In the genomic region with DNA sequence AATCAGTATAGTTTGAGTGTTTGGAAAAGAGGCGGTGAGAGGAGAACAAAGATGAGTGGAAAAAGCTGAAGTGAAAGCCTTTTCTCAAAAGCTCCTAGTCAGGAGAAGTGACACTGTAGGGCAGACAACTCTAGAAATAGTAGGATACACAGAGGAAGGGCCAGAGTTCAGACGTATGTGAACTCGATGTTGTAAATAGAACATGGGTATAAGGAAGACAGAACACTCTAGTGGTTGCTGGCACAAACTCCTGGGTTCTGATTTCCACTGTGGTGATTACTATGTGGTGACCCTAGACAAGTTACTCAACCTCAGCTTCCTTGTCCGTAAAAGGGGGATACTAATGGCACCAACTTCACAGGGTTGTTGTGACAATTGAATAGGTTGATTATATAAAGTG, we compare ENCODE assay signal across 18 cellular contexts. TPM values are rescaled to one million over a fixed set of nuclear protein-coding genes. Genes with fewer than 3 reads are reported as not detected.
"Had no signal": no experiment of that assay in that cellular context is flagged by ENCODE, and none has a peak within 500 bp of the region (broad histone marks: within the 10 kb centered on the region; RNA-seq: fewer than 3 reads in every experiment).

No MANE protein-coding gene starts in this region.

- H3K4me1 ChIP-seq: breast epithelium, uterus had no signal

- H3K36me3 Mint-ChIP-seq: activated naive CD8-positive, alpha-beta T cell treated with anti-CD3 and anti-CD28 coated beads for 36 hours had no signal

- H3K36me3 ChIP-seq: breast epithelium, ovary, uterus had no signal

- H3K27ac ChIP-seq: breast epithelium, ovary, skin epidermis, uterus had no signal

- H3K9me3 ChIP-seq: breast epithelium, ovary, uterus had no signal

- ATAC-seq: activated CD4-positive, CD25-positive, alpha-beta regulatory T cell treated with anti-CD3 and anti-CD28 coated beads, Interleukin-2, amount 50 U/mL, for 24 hours; activated T-cell treated with anti-CD3 and anti-CD28 coated beads, Interleukin-2, amount 50 U/mL, for 4 hours; esophagus mucosa had no signal

- H3K4me3 ChIP-seq: breast epithelium, ovary, skin epidermis, uterus had no signal

- DNase-seq: activated CD4-positive, alpha-beta T cell treated with anti-CD3 and anti-CD28 coated beads, Interleukin-2, amount 50 U/mL, for 48 hours; activated gamma-delta T cell treated with Interleukin-2 at 50 U/mL for 16 hours; activated naive CD8-positive, alpha-beta T cell treated with anti-CD3 and anti-CD28 coated beads for 36 hours; activated T-cell treated with anti-CD3 and anti-CD28 coated beads, Interleukin-2, amount 50 U/mL, for 4 hours; left colon; mammary epithelial cell; ovary; retina; uterus had no signal

- H3K27me3 ChIP-seq: breast epithelium, dorsolateral prefrontal cortex, ovary, uterus had no signal

- H3K4me3 Mint-ChIP-seq: activated naive CD8-positive, alpha-beta T cell treated with anti-CD3 and anti-CD28 coated beads for 36 hours; activated T-cell treated with anti-CD3 and anti-CD28 coated beads, Interleukin-2, amount 50 U/mL, for 4 hours; T-helper 2 cell treated with Interferon-gamma antibody and Interleukin-4, amounts not matched to agents 5 μg/mL and 100 μg/mL, for 36 hours had no signal

- H3K27ac Mint-ChIP-seq: activated naive CD8-positive, alpha-beta T cell treated with anti-CD3 and anti-CD28 coated beads for 36 hours; T-helper 2 cell treated with Interferon-gamma antibody and Interleukin-4, amounts not matched to agents 5 μg/mL and 100 μg/mL, for 36 hours had no signal

- H3K9me3 Mint-ChIP-seq: activated naive CD8-positive, alpha-beta T cell treated with anti-CD3 and anti-CD28 coated beads for 36 hours; activated T-cell treated with anti-CD3 and anti-CD28 coated beads, Interleukin-2, amount 50 U/mL, for 4 hours; neural crest cell; T-helper 2 cell treated with Interferon-gamma antibody and Interleukin-4, amounts not matched to agents 5 μg/mL and 100 μg/mL, for 36 hours had no signal

RNA-seq across cellular contexts. Expression of gene LRRC52, which starts 57.0 kb away (rescaled TPM):
- total RNA-seq: activated naive CD8-positive, alpha-beta T cell treated with anti-CD3 and anti-CD28 coated beads for 36 hours; activated T-cell treated with anti-CD3 and anti-CD28 coated beads, Interleukin-2, amount 50 U/mL, for 4 hours; breast epithelium; chondrocyte; esophagus mucosa; left colon; mammary epithelial cell; myocyte; neural crest cell; ovary; uterus had no signal
- polyA plus RNA-seq: mammary epithelial cell, ovary had no signal
